In the genomic region with DNA sequence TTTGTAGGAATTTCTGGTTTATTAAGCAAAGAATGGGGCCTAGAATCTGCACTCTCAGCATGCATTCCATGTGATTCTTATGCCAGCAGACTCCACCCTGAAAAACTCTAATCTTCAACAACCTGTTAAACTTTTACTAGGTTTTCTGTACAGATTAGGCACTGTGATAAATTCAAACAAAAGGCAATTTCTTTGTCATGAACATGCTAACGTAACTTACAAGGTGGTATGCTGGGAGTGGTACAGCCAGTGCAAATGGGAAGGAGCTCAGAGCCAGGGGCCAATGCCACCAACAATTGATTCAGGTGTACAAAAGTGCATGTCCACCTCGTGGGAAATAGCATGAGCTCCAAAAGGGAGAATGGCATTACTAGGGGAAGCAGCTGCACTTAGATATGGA, we compare ENCODE assay signal across 17 cellular contexts.
DNase-seq lines count a peak whose midpoint lies in the region; ATAC-seq and TF ChIP-seq lines count a peak whose summit lies in the region.
"Had no signal": no experiment of that assay in that cellular context is flagged by ENCODE, and none has a peak within 500 bp of the region (broad histone marks: within the 10 kb centered on the region; RNA-seq: fewer than 3 reads in every experiment).

No MANE protein-coding gene starts in this region.

- H3K27ac Mint-ChIP-seq in dendritic cell treated with granulocyte-macrophage colony-stimulating factor and Interleukin-4, amounts not matched to agents 40 ng/mL and 50 ng/mL, for 4 days: peak overlapping the region; percentile 48
- H3K27ac Mint-ChIP-seq: CD8-positive, alpha-beta T cell; H9 had no signal

- TF ChIP-seq POLR2A in stomach (IDR thresholded peaks at IDR 0.05): no peak

- peaks cover 17% of the 10 kb centered on the region for H3K9me3 Mint-ChIP-seq in dendritic cell treated with granulocyte-macrophage colony-stimulating factor and Interleukin-4, amounts not matched to agents 40 ng/mL and 50 ng/mL, for 4 days

- POLR2A ChIA-PET in SK-N-SH (lab: Yijun Ruan, JAX): no interaction called here

- H3K14ac ChIP-seq in mesenchymal stem cell (ENCODE audit: low read length in 2 of 2): no peak overlapping the region

- H2BK15ac ChIP-seq in mesenchymal stem cell (ENCODE audit: low read depth, poor library complexity, severe bottlenecking): peak overlapping the region; percentile 19

- intact Hi-C loops in dendritic cell treated with granulocyte-macrophage colony-stimulating factor and Interleukin-4, amounts not matched to agents 40 ng/mL and 50 ng/mL, for 4 days (cut with micrococcal nuclease): no loop called here
- intact Hi-C loops in stomach (cut with DNase I; ENCODE audit: low total_unique reads): no loop called here

- H3K36me3 ChIP-seq in SK-N-SH (replicated peaks in 1 of 2; ENCODE audit: control insufficient read depth in 1 of 2, insufficient read depth in 2 of 2, low read length in 1 of 2): peaks cover 0 to 25% of the 10 kb centered on the region in 2 experiments
- peaks cover 0 to 5% of the 10 kb centered on the region in 2 experiments for H3K36me3 ChIP-seq in mesenchymal stem cell (ENCODE audit: control insufficient read depth in 1 of 2, insufficient read depth in 2 of 2, low read depth in 1 of 2, low read length in 2 of 2)
- no peaks in the 10 kb centered on the region for H3K36me3 ChIP-seq in stomach

- no peaks in the 10 kb centered on the region for H3K27me3 ChIP-seq in SK-N-SH (ENCODE audit: insufficient read depth)
- H3K27me3 ChIP-seq in mesenchymal stem cell (ENCODE audit: control insufficient read depth in 1 of 2, insufficient read depth in 1 of 2, low read length in 2 of 2): no peaks in the 10 kb centered on the region
- no peaks in the 10 kb centered on the region for H3K27me3 ChIP-seq in stomach
- H3K27me3 ChIP-seq: MG63 had no signal

- CTCF ChIA-PET in SK-N-SH (lab: Yijun Ruan, JAX): no interaction called here

- H4K8ac ChIP-seq in mesenchymal stem cell (ENCODE audit: low read length): peak overlapping the region; percentile 55

- no peak overlapping the region for H3K4me3 ChIP-seq in SK-N-SH (ENCODE audit: low read depth in 2 of 2, low read length in 1 of 2)
- no peak overlapping the region for H3K4me3 ChIP-seq in mesenchymal stem cell (ENCODE audit: insufficient read depth in 1 of 2, low read depth in 1 of 2, low read length in 2 of 2)
- no peak overlapping the region for H3K4me3 ChIP-seq in stomach
- H3K4me3 ChIP-seq: MG63 had no signal

- H2AK5ac ChIP-seq in mesenchymal stem cell (ENCODE audit: low read length, severe bottlenecking): no peak overlapping the region

- peaks cover 99% of the 10 kb centered on the region for H3K79me2 ChIP-seq in SK-N-SH (ENCODE audit: insufficient read depth)

- TF ChIP-seq EP300 in SK-N-SH (IDR thresholded peaks at IDR 0.05; ENCODE audit: borderline replicate concordance in 1 of 2, low read depth in 1 of 2, low read length in 1 of 2) (no peak), stomach (IDR thresholded peaks at IDR 0.05) (no peak)

- H4K91ac ChIP-seq in mesenchymal stem cell (ENCODE audit: low read length): no peak overlapping the region

- DNase-seq in SK-N-SH (no peak), mesenchymal stem cell (no peak), stomach (peak; percentile 51), C1 segment of cervical spinal cord (lab: John Stamatoyannopoulos, UW) (no peak), glomerular visceral epithelial cell (ENCODE audit: extremely low spot score) (no peak), T-helper 9 cell (no peak)
- DNase-seq: CD8-positive, alpha-beta T cell; DMS79 treated with DMSO at 0.1 percent for 48 hours; H9; MG63; NCI-H1092; NCI-H2081 treated with DMSO at 0.1 percent for 48 hours; NK-92 treated with Interleukin-12 subunit alpha and Interleukin-12 subunit beta, amount 100 ng/mL, for 24 hours had no signal

- H2AFZ ChIP-seq in SK-N-SH (ENCODE audit: low read depth) (no peak overlapping the region), mesenchymal stem cell (ENCODE audit: low read depth, low read length) (no peak overlapping the region)

- ATAC-seq in SK-N-SH treated with all-trans-retinoic acid at 6 μM for 48 hours: no peak
- ATAC-seq: CD8-positive, alpha-beta T cell had no signal

- no peak overlapping the region for H3K23ac ChIP-seq in mesenchymal stem cell (ENCODE audit: low read length in 2 of 2)

- TF ChIP-seq CTCF in SK-N-SH (IDR thresholded peaks at IDR 0.05) (no peak), stomach (IDR thresholded peaks at IDR 0.05) (no peak)

- H3K4me2 ChIP-seq in SK-N-SH (0 out of 2 replicates have a peak overlapping the region, but pooled peaks have one; percentile 0), mesenchymal stem cell (ENCODE audit: low read length, poor library complexity, severe bottlenecking) (peak overlapping the region; percentile 64)

- H3K18ac ChIP-seq in mesenchymal stem cell (ENCODE audit: low read depth in 1 of 2, low read length in 2 of 2): no peak overlapping the region

- H2BK5ac ChIP-seq in mesenchymal stem cell (ENCODE audit: low read depth, low read length, poor library complexity, severe bottlenecking): no peak overlapping the region

- peaks cover 31% of the 10 kb centered on the region for H3F3A ChIP-seq in SK-N-SH (replicated peaks; ENCODE audit: insufficient read depth)

- H3K9me3 ChIP-seq in SK-N-SH (no peaks in the 10 kb centered on the region), mesenchymal stem cell (ENCODE audit: control insufficient read depth, low read length) (no peaks in the 10 kb centered on the region), stomach (no peaks in the 10 kb centered on the region)

- H3K4me3 Mint-ChIP-seq in dendritic cell treated with granulocyte-macrophage colony-stimulating factor and Interleukin-4, amounts not matched to agents 40 ng/mL and 50 ng/mL, for 4 days: no peak overlapping the region
- H3K4me3 Mint-ChIP-seq: CD8-positive, alpha-beta T cell; H9 had no signal

- H3K79me1 ChIP-seq in mesenchymal stem cell (replicated peaks; ENCODE audit: low read length, poor library complexity, severe bottlenecking): peaks cover 29% of the 10 kb centered on the region

- H2BK120ac ChIP-seq in mesenchymal stem cell (ENCODE audit: low read depth, low read length): no peak overlapping the region

- H3K27ac ChIP-seq in SK-N-SH (ENCODE audit: low read depth in 2 of 2, low read length in 1 of 2): peak overlapping the region in 1 of 2 experiments; percentile 79; a peak in 1 of 4 replicates
- H3K27ac ChIP-seq in mesenchymal stem cell (ENCODE audit: low read length, poor library complexity, severe bottlenecking): peak overlapping the region; percentile 39
- H3K27ac ChIP-seq in stomach: peak overlapping the region; percentile 42 to 66 (median 52)
- H3K27ac ChIP-seq: 22Rv1, RWPE1 had no signal

- H3K9me2 ChIP-seq in SK-N-SH: no peaks in the 10 kb centered on the region

- H3K9ac ChIP-seq in SK-N-SH: no peak overlapping the region
- H3K9ac ChIP-seq in mesenchymal stem cell (ENCODE audit: low read length): no peak overlapping the region

- peaks cover 6% of the 10 kb centered on the region for H3K36me3 Mint-ChIP-seq in dendritic cell treated with granulocyte-macrophage colony-stimulating factor and Interleukin-4, amounts not matched to agents 40 ng/mL and 50 ng/mL, for 4 days (ENCODE audit: low read depth)
- H3K36me3 Mint-ChIP-seq: CD8-positive, alpha-beta T cell had no signal

- H3K4me1 ChIP-seq in SK-N-SH (ENCODE audit: control insufficient read depth in 1 of 2, insufficient read depth in 2 of 2, low read depth in 1 of 2, low read length in 1 of 2): peaks cover 2 to 32% of the 10 kb centered on the region in 2 experiments
- H3K4me1 ChIP-seq in mesenchymal stem cell (ENCODE audit: control insufficient read depth, insufficient read depth, low read depth, low read length): peaks cover 8% of the 10 kb centered on the region
- H3K4me1 ChIP-seq in stomach: peaks cover 16 to 74% (median 49%) of the 10 kb centered on the region in 4 donors

- H4K20me1 ChIP-seq in SK-N-SH (ENCODE audit: insufficient read depth): no peaks in the 10 kb centered on the region

- H2BK12ac ChIP-seq in mesenchymal stem cell (ENCODE audit: low read length in 2 of 2): peak overlapping the region in 1 of 2 experiments; percentile 47

- peaks cover 28% of the 10 kb centered on the region for H3K4me1 Mint-ChIP-seq in dendritic cell treated with granulocyte-macrophage colony-stimulating factor and Interleukin-4, amounts not matched to agents 40 ng/mL and 50 ng/mL, for 4 days (ENCODE audit: low read depth)

- 38% methylated on average over 2 of the region's 2 CpGs for WGBS in SK-N-SH (ENCODE audit: low lambda C conversion rate)
- WGBS in mesenchymal stem cell: 81% methylated on average over 2 of the region's 2 CpGs
- WGBS in stomach, 5 donors: 7 to 25% (median 16%) methylated on average over 2 of the region's 2 CpGs

- TF ChIP-seq RAD21 in SK-N-SH (IDR thresholded peaks at IDR 0.05; ENCODE audit: low read length): no peak

- H3K4ac ChIP-seq in mesenchymal stem cell (ENCODE audit: low read depth in 1 of 2, low read length in 2 of 2): no peak overlapping the region

- H3K27me3 Mint-ChIP-seq in dendritic cell treated with granulocyte-macrophage colony-stimulating factor and Interleukin-4, amounts not matched to agents 40 ng/mL and 50 ng/mL, for 4 days: no peaks in the 10 kb centered on the region

TF ChIP-seq in SK-N-SH, 30 proteins besides CTCF, POLR2A, EP300 and RAD21 (continues in another document):
- TF ChIP-seq JUND (IDR thresholded peaks at IDR 0.05) (no peak), ELF1 (IDR thresholded peaks at IDR 0.05) (no peak)

TF ChIP-seq in SK-N-SH treated with all-trans-retinoic acid at 6 μM for 48 hours, 23 proteins besides CTCF, POLR2A, EP300 and RAD21:
- TF ChIP-seq PPARA (CRISPR knock-in tag; IDR thresholded peaks at IDR 0.05; ENCODE audit: borderline replicate concordance) (no peak), ZNF8 (CRISPR knock-in tag; IDR thresholded peaks at IDR 0.05) (no peak), ESRRG (CRISPR knock-in tag; IDR thresholded peaks at IDR 0.05) (no peak), SNAI2 (CRISPR knock-in tag; IDR thresholded peaks at IDR 0.05) (no peak), BACH2 (CRISPR knock-in tag; IDR thresholded peaks at IDR 0.05; ENCODE audit: borderline replicate concordance) (no peak), ZC3H10 (CRISPR knock-in tag; IDR thresholded peaks at IDR 0.05) (no peak), TCF4 (CRISPR knock-in tag; IDR thresholded peaks at IDR 0.05; ENCODE audit: borderline replicate concordance) (no peak)
